20 cellular contexts compared by ENCODE assay signal in genomic region chr3:59970384-59970783, GRCh38.
"Had no signal": no experiment of that assay in that cellular context is flagged by ENCODE, and none has a peak within 500 bp of the region (broad histone marks: within the 10 kb centered on the region; RNA-seq: fewer than 3 reads in every experiment).

No MANE protein-coding gene starts in this region.

- H3K9me3 ChIP-seq: colonic mucosa, lower lobe of right lung, pancreas, sigmoid colon, testis, tibial nerve, vagina had no signal

- H3K27me3 ChIP-seq: colonic mucosa, foreskin keratinocyte, hepatocyte, neural progenitor cell, pancreas, sigmoid colon, testis, tibial nerve, upper lobe of right lung, vagina had no signal

- H3K4me1 ChIP-seq: colonic mucosa, foreskin keratinocyte, lower lobe of right lung, pancreas, sigmoid colon, testis, upper lobe of right lung, vagina had no signal

- DNase-seq: colonic mucosa; dermis blood vessel endothelial cell; foreskin keratinocyte; head of caudate nucleus; lower lobe of right lung; natural killer cell; nucleus accumbens; pancreas; sigmoid colon; stimulated activated CD4-positive, alpha-beta T cell treated with anti-CD3 and anti-CD28 coated beads, Interleukin-2, amount 100 ng/mL, for 24 hours; stimulated activated CD4-positive, alpha-beta T cell treated with anti-CD3 and anti-CD28 coated beads, Interleukin-4, amount 100 ng/mL, for 4 hours; stimulated activated naive B cell treated with anti-CD40 and anti-IgM and Interleukin-4, amounts not matched to agents 10 μg/mL and 1 μg/mL and 100 μg/mL, for 72 hours; stimulated activated naive CD8-positive, alpha-beta T cell treated with anti-CD3 and anti-CD28 coated beads, Interleukin-15, amount 100 ng/mL, for 72 hours; testis; upper lobe of right lung had no signal

- H3K36me3 ChIP-seq: colonic mucosa, lower lobe of right lung, neural progenitor cell, pancreas, sigmoid colon, tibial nerve, upper lobe of right lung, vagina had no signal

- H3K27ac ChIP-seq: colonic mucosa, foreskin keratinocyte, hepatocyte, lower lobe of right lung, neural progenitor cell, pancreas, sigmoid colon, testis, tibial nerve, upper lobe of right lung, vagina had no signal

- H3K4me3 ChIP-seq: colonic mucosa, hepatocyte, lower lobe of right lung, neural progenitor cell, pancreas, sigmoid colon, skin epidermis, testis, tibial nerve, upper lobe of right lung, vagina had no signal
